Comparison of ENCODE assay signal across 10 cellular contexts in genomic region chr7:130986271-130986690, GRCh38.
A peak's percentile ranks its signal among the peaks of the same experiment; 100 is the strongest.
DNase-seq lines count a peak whose midpoint lies in the region; ATAC-seq and TF ChIP-seq lines count a peak whose summit lies in the region.
"Had no signal": no experiment of that assay in that cellular context is flagged by ENCODE, and none has a peak within 500 bp of the region (broad histone marks: within the 10 kb centered on the region; RNA-seq: fewer than 3 reads in every experiment).

No MANE protein-coding gene starts in this region.

- peak overlapping the region; percentile 14 for H3K4me3 Mint-ChIP-seq in stimulated activated naive CD8-positive, alpha-beta T cell treated with anti-CD3 and anti-CD28 coated beads, Interleukin-15, Interleukin-2, amounts not matched to agents 100 ng/mL and 50 ng/mL, for 24 hours
- H3K4me3 Mint-ChIP-seq in GM23338, result no peak overlapping the region
- H3K4me3 Mint-ChIP-seq: nephron had no signal

- TF ChIP-seq CTCF in GM23338 (conservative IDR thresholded peaks at IDR 0.05; ENCODE audit: low read depth in 2 of 2), result no peak

- no peaks in the 10 kb centered on the region for H3K9me3 Mint-ChIP-seq in stimulated activated naive CD8-positive, alpha-beta T cell treated with anti-CD3 and anti-CD28 coated beads, Interleukin-15, Interleukin-2, amounts not matched to agents 100 ng/mL and 50 ng/mL, for 24 hours
- H3K9me3 Mint-ChIP-seq in GM23338, result no peaks in the 10 kb centered on the region
- H3K9me3 Mint-ChIP-seq: nephron had no signal

- H3K4me3 ChIP-seq in muscle layer of colon (ENCODE audit: low read depth in 1 of 2, low read length in 2 of 2) (peak overlapping the region in 1 of 2 donors; percentile 26), GM23338 (no peak overlapping the region)
- H3K4me3 ChIP-seq: BLaER1 had no signal

- H3K9ac ChIP-seq in muscle layer of colon (ENCODE audit: low read length), result no peak overlapping the region
- H3K9ac ChIP-seq: BLaER1 had no signal

- H3K9me3 ChIP-seq in muscle layer of colon (ENCODE audit: low read length), result no peaks in the 10 kb centered on the region
- H3K9me3 ChIP-seq: BLaER1 had no signal

- H3K27me3 Mint-ChIP-seq in stimulated activated naive CD8-positive, alpha-beta T cell treated with anti-CD3 and anti-CD28 coated beads, Interleukin-15, Interleukin-2, amounts not matched to agents 100 ng/mL and 50 ng/mL, for 24 hours, result no peaks in the 10 kb centered on the region
- no peaks in the 10 kb centered on the region for H3K27me3 Mint-ChIP-seq in GM23338 (ENCODE audit: insufficient read depth, low read depth, poor library complexity)

- peaks cover 6% of the 10 kb centered on the region for H3K79me2 ChIP-seq in GM23338 (replicated peaks; ENCODE audit: insufficient read depth)

- H3K4me1 ChIP-seq in muscle layer of colon (ENCODE audit: insufficient read depth, low read length), result peaks cover 79% of the 10 kb centered on the region
- H3K4me1 ChIP-seq in GM23338 (ENCODE audit: insufficient read depth), result no peaks in the 10 kb centered on the region
- H3K4me1 ChIP-seq: BLaER1 had no signal

- peak overlapping the region; percentile 64 for H3K27ac Mint-ChIP-seq in stimulated activated naive CD8-positive, alpha-beta T cell treated with anti-CD3 and anti-CD28 coated beads, Interleukin-15, Interleukin-2, amounts not matched to agents 100 ng/mL and 50 ng/mL, for 24 hours
- H3K27ac Mint-ChIP-seq in GM23338, result no peak overlapping the region
- H3K27ac Mint-ChIP-seq: nephron had no signal

- H2AFZ ChIP-seq in GM23338, result no peak overlapping the region

- H3K4me1 Mint-ChIP-seq in stimulated activated naive CD8-positive, alpha-beta T cell treated with anti-CD3 and anti-CD28 coated beads, Interleukin-15, Interleukin-2, amounts not matched to agents 100 ng/mL and 50 ng/mL, for 24 hours (ENCODE audit: low read depth), result no peaks in the 10 kb centered on the region
- peaks cover 10% of the 10 kb centered on the region for H3K4me1 Mint-ChIP-seq in GM23338
- H3K4me1 Mint-ChIP-seq: nephron had no signal

- peaks cover 13% of the 10 kb centered on the region for H3K36me3 Mint-ChIP-seq in stimulated activated naive CD8-positive, alpha-beta T cell treated with anti-CD3 and anti-CD28 coated beads, Interleukin-15, Interleukin-2, amounts not matched to agents 100 ng/mL and 50 ng/mL, for 24 hours (ENCODE audit: low read depth)
- no peaks in the 10 kb centered on the region for H3K36me3 Mint-ChIP-seq in GM23338 (ENCODE audit: low read depth)

- no peak for DNase-seq in stimulated activated naive CD8-positive, alpha-beta T cell treated with anti-CD3 and anti-CD28 coated beads, Interleukin-15, Interleukin-2, amounts not matched to agents 100 U/mL and 50 U/mL, for 24 hours
- no peak for DNase-seq in epithelial cell of prostate (ENCODE audit: low read depth, low spot score)
- no peak for DNase-seq in GM23338 (ENCODE audit: low spot score)
- no peak for DNase-seq in substantia nigra (lab: John Stamatoyannopoulos, UW)

- H3F3A ChIP-seq in GM23338 (replicated peaks; ENCODE audit: low read depth), result no peaks in the 10 kb centered on the region; the same call in 1 of the 2 replicates

- H3K27ac ChIP-seq in epithelial cell of prostate (peak overlapping the region; percentile 34), muscle layer of colon (ENCODE audit: low read depth, low read length) (peak overlapping the region; percentile 10), GM23338 (ENCODE audit: low read depth) (no peak overlapping the region), substantia nigra (ENCODE audit: low read depth, low read length, poor library complexity, severe bottlenecking) (no peak overlapping the region)
- H3K27ac ChIP-seq: BLaER1 had no signal

- H3K27me3 ChIP-seq in muscle layer of colon (ENCODE audit: control insufficient read depth in 1 of 2, insufficient read depth in 2 of 2, low read length in 2 of 2) (no peaks in the 10 kb centered on the region), GM23338 (ENCODE audit: insufficient read depth) (no peaks in the 10 kb centered on the region)
- H3K27me3 ChIP-seq: BLaER1 had no signal

- H3K9me2 ChIP-seq in GM23338 (ENCODE audit: insufficient read depth), result no peaks in the 10 kb centered on the region

- peaks cover 7% of the 10 kb centered on the region for H4K20me1 ChIP-seq in GM23338 (replicated peaks; ENCODE audit: insufficient read depth)

- H3K4me2 ChIP-seq in GM23338, result no peak overlapping the region
- H3K4me2 ChIP-seq: BLaER1 had no signal

- no peak for ATAC-seq in stimulated activated naive CD8-positive, alpha-beta T cell treated with anti-CD3 and anti-CD28 coated beads, Interleukin-15, Interleukin-2, amounts not matched to agents 100 U/mL and 50 U/mL, for 24 hours
- no peak for ATAC-seq in GM23338
- no peak for ATAC-seq in GM18907 (IDR thresholded peaks at IDR 0.05; ENCODE audit: unreplicated experiment)
- no peak for ATAC-seq in HG03378 (IDR thresholded peaks at IDR 0.05; ENCODE audit: unreplicated experiment)

- H3K36me3 ChIP-seq in muscle layer of colon (ENCODE audit: insufficient read depth, low read length) (peaks cover 12% of the 10 kb centered on the region), GM23338 (ENCODE audit: insufficient read depth) (no peaks in the 10 kb centered on the region; the same call in none of the 2 replicates)
- H3K36me3 ChIP-seq: BLaER1 had no signal

TF ChIP-seq in GM23338, 12 proteins besides CTCF, POLR2A, EP300 and RAD21 (continues in another document):
- TF ChIP-seq STAT1 (IDR thresholded peaks at IDR 0.05; ENCODE audit: unreplicated experiment) (no peak), ZNF114 (CRISPR knock-in tag; IDR thresholded peaks at IDR 0.05) (no peak), JUNB (IDR thresholded peaks at IDR 0.05; ENCODE audit: unreplicated experiment) (no peak), REST (IDR thresholded peaks at IDR 0.05; ENCODE audit: unreplicated experiment) (no peak), POLR2AphosphoS5 (IDR thresholded peaks at IDR 0.05; ENCODE audit: low read depth) (no peak), ETS1 (IDR thresholded peaks at IDR 0.05) (no peak)

Comparison
In these comparisons a context has a peak if more than half of its experiments do, and no peak if none do; other contexts are left out.
1. H3K27ac ChIP-seq: peak in epithelial cell of prostate (single experiment) and muscle layer of colon (single experiment); none in GM23338 (single experiment) and substantia nigra (single experiment).